18 cellular contexts compared by ENCODE assay signal in the genomic region with DNA sequence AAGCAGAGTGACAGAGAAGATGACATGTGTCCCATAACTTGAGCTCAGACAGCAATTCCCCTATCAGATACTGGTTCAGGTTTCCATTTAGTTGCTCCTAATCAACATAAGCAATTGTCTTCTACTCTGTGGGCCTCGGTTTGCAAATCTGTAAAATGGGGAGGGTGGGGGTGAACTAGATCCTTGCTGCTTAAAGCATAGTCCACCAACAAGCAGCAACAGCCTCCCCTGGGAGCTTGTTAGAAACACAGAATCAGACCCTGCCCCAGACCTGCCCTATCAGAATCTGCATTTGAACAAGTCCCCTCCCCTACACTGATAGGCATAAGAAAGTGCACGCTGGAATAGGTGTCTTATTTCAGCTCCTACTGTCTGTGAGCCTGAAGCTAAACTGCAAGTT.
DNase-seq lines count a peak whose midpoint lies in the region; ATAC-seq and TF ChIP-seq lines count a peak whose summit lies in the region.
"Had no signal": no experiment of that assay in that cellular context is flagged by ENCODE, and none has a peak within 500 bp of the region (broad histone marks: within the 10 kb centered on the region; RNA-seq: fewer than 3 reads in every experiment).

No MANE protein-coding gene starts in this region.

- DNase-seq in H7, result peak; percentile 72
- peak; percentile 30 for DNase-seq in WTC11 (ENCODE audit: low spot score)
- DNase-seq in NAMALWA (ENCODE audit: low spot score), result no peak
- no peak for DNase-seq in NCI-H1417 treated with DMSO at 0.1 percent for 48 hours (lab: John Stamatoyannopoulos, UW)
- DNase-seq in WERI-Rb-1, result no peak
- DNase-seq: ACHN; AML-193; CD4-positive, CD25-positive, alpha-beta regulatory T cell; DMS53; KBM-7; MV-4-11; NCI-H146; NCI-H2081 treated with DMSO at 0.1 percent for 48 hours; NCI-H526 treated with DMSO at 0.1 percent for 48 hours; PC-3 had no signal

- no peaks in the 10 kb centered on the region for H3K36me3 Mint-ChIP-seq in WTC11

- peak overlapping the region in 8 of 11 experiments; percentile 43 to 75 (median 61); a peak in 12 of 22 replicates for H3K4me2 ChIP-seq in BLaER1 treated with 17β-estradiol and CSF1 and Interleukin-3, amounts not matched to agents 10 nM and 100 nM

- POLR2A ChIA-PET in WTC11 (lab: Charles Lee), result no interaction called here

- H3K27ac ChIP-seq in BLaER1 treated with 17β-estradiol and CSF1 and Interleukin-3, amounts not matched to agents 10 nM and 100 nM, result no peak overlapping the region
- H3K27ac ChIP-seq in iPS-20b (ENCODE audit: low read length), result peak overlapping the region; percentile 31
- no peak overlapping the region for H3K27ac ChIP-seq in WERI-Rb-1
- H3K27ac ChIP-seq: RWPE1 had no signal

- H3K4me3 Mint-ChIP-seq in WTC11, result peak overlapping the region; percentile 28
- H3K4me3 Mint-ChIP-seq: CD4-positive, CD25-positive, alpha-beta regulatory T cell had no signal

- no peak overlapping the region for H3K4me3 ChIP-seq in BLaER1 treated with 17β-estradiol and CSF1 and Interleukin-3, amounts not matched to agents 10 nM and 100 nM
- no peak overlapping the region for H3K4me3 ChIP-seq in H7 (ENCODE audit: insufficient read depth, low read depth, low read length)
- H3K4me3 ChIP-seq in iPS-20b (ENCODE audit: low read length), result peak overlapping the region; percentile 56
- H3K4me3 ChIP-seq in WERI-Rb-1 (ENCODE audit: low read depth, low read length), result no peak overlapping the region

- H3K9me3 ChIP-seq in BLaER1 treated with 17β-estradiol and CSF1 and Interleukin-3, amounts not matched to agents 10 nM and 100 nM (replicated peaks in 1 of 11), result no peaks in the 10 kb centered on the region
- H3K9me3 ChIP-seq in iPS-20b (ENCODE audit: insufficient read depth, low read depth, low read length), result no peaks in the 10 kb centered on the region
- no peaks in the 10 kb centered on the region for H3K9me3 ChIP-seq in WERI-Rb-1 (ENCODE audit: severe bottlenecking)

- peaks cover 53% of the 10 kb centered on the region for H3K4me1 Mint-ChIP-seq in WTC11
- H3K4me1 Mint-ChIP-seq: CD4-positive, CD25-positive, alpha-beta regulatory T cell had no signal

- ATAC-seq in WTC11, result peak; percentile 92
- ATAC-seq: PC-3 had no signal

- TF ChIP-seq CTCF in WTC11 (IDR thresholded peaks at IDR 0.05), result no peak
- no peak for TF ChIP-seq CTCF in WERI-Rb-1 (IDR thresholded peaks at IDR 0.05; ENCODE audit: low read depth, low read length)

- peak overlapping the region; percentile 87 for H3K27ac Mint-ChIP-seq in WTC11

- H3K27me3 Mint-ChIP-seq in WTC11 (ENCODE audit: low read depth), result peaks cover 3% of the 10 kb centered on the region; the same call in 1 of the 2 replicates
- H3K27me3 Mint-ChIP-seq: CD4-positive, CD25-positive, alpha-beta regulatory T cell had no signal

- H3K27me3 ChIP-seq in BLaER1 treated with 17β-estradiol and CSF1 and Interleukin-3, amounts not matched to agents 10 nM and 100 nM, result no peaks in the 10 kb centered on the region
- no peaks in the 10 kb centered on the region; the same call in 1 of the 2 replicates for H3K27me3 ChIP-seq in H7 (ENCODE audit: control insufficient read depth, insufficient read depth, low read length)
- no peaks in the 10 kb centered on the region; the same call in 1 of the 2 replicates for H3K27me3 ChIP-seq in iPS-20b (ENCODE audit: insufficient read depth, low read length)
- H3K27me3 ChIP-seq in WERI-Rb-1 (ENCODE audit: insufficient read depth, low read depth, severe bottlenecking), result no peaks in the 10 kb centered on the region

- no peaks in the 10 kb centered on the region for H4K20me1 ChIP-seq in BLaER1 treated with 17β-estradiol and CSF1 and Interleukin-3, amounts not matched to agents 10 nM and 100 nM

- no peaks in the 10 kb centered on the region for H3K36me3 ChIP-seq in BLaER1 treated with 17β-estradiol and CSF1 and Interleukin-3, amounts not matched to agents 10 nM and 100 nM
- no peaks in the 10 kb centered on the region for H3K36me3 ChIP-seq in H7 (replicated peaks; ENCODE audit: control insufficient read depth, insufficient read depth, low read length)
- H3K36me3 ChIP-seq in iPS-20b (ENCODE audit: insufficient read depth, low read depth, low read length), result no peaks in the 10 kb centered on the region
- no peaks in the 10 kb centered on the region for H3K36me3 ChIP-seq in WERI-Rb-1

- H3K4me1 ChIP-seq in BLaER1 treated with 17β-estradiol and CSF1 and Interleukin-3, amounts not matched to agents 10 nM and 100 nM, result peaks cover 6 to 36% (median 28%) of the 10 kb centered on the region in 10 experiments; a peak in 19 of 20 replicates
- H3K4me1 ChIP-seq in iPS-20b (ENCODE audit: insufficient read depth, low read length), result peaks cover 26% of the 10 kb centered on the region; the same call in 1 of the 2 replicates

- no peaks in the 10 kb centered on the region for H3K9me3 Mint-ChIP-seq in WTC11

- peak overlapping the region in 1 of 11 experiments; percentile 9; a peak in 1 of 22 replicates for H3K9ac ChIP-seq in BLaER1 treated with 17β-estradiol and CSF1 and Interleukin-3, amounts not matched to agents 10 nM and 100 nM
- H3K9ac ChIP-seq in iPS-20b (ENCODE audit: low read depth, low read length), result no peak overlapping the region

- CTCF ChIA-PET in WTC11 (lab: Charles Lee), result interaction anchor here (0.7 to 3.7 kb wide), 13 partner anchors 10 to 399 kb away, joined by 3 to 25 read pairs (median 4); a partner anchor contains a TSS

TF ChIP-seq in WTC11, 78 proteins besides CTCF, POLR2A, EP300 and RAD21:
- 0 out of 2 replicates have a peak, but pooled peaks have one; percentile 30 for TF ChIP-seq FOXK1 (CRISPR knock-in tag; IDR thresholded peaks at IDR 0.05)
- no peak for TF ChIP-seq ZNF423 (CRISPR knock-in tag; IDR thresholded peaks at IDR 0.05)
- TF ChIP-seq GTF2I (CRISPR knock-in tag; conservative IDR thresholded peaks at IDR 0.05), result peak; percentile 63; the same call in 1 of the 2 replicates

Comparison
In these comparisons a context has a peak if more than half of its experiments do, and no peak if none do; other contexts are left out.
1. DNase-seq: peak in H7 (single experiment) and WTC11 (single experiment); none in NAMALWA (single experiment), NCI-H1417 treated with DMSO at 0.1 percent for 48 hours (single experiment) and WERI-Rb-1 (single experiment).